ENCODE assay signal across 13 cellular contexts in the genomic region with DNA sequence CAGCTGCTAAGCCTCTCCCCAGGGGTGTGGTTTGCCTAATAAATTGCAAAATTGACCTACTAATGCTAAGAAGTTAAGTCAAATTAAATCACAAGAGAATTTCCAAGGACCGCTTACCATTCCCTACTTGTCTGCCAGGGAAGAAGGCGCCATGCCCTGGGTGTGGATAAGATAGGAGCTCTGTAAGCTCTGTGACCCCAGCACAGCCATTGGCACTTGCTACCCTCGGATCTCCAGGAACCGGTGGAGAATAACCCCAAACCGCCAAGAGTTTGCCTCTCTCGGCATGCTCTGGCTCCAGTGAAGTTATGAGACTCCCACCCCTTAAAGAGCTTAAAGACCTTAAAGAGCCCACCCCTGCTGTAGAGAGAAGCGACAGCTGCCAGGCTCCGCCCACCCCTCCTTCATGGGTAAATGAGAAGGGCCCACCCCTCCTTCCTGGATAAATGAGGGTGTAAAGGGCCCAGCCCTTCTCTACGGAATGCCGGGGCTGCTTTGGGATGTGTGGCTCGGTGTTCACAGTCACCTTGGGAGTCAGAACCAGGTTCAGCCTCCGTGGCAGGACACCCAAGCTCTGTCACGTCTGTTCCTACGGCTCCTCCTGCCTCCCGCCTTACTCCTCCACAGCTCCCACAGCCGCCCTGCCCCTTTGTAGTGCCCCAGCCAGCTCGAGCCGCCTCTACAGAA. TPM values are rescaled to one million over a fixed set of nuclear protein-coding genes. Genes with fewer than 3 reads are reported as not detected.
DNase-seq lines count a peak whose midpoint lies in the region; ATAC-seq and TF ChIP-seq lines count a peak whose summit lies in the region.
"Had no signal": no experiment of that assay in that cellular context is flagged by ENCODE, and none has a peak within 500 bp of the region (broad histone marks: within the 10 kb centered on the region; RNA-seq: fewer than 3 reads in every experiment).

No MANE protein-coding gene starts in this region.

- peak overlapping the region in 6 of 11 experiments; percentile 17 to 50 (median 29); a peak in 7 of 22 replicates for H3K9ac ChIP-seq in BLaER1 treated with 17β-estradiol and CSF1 and Interleukin-3, amounts not matched to agents 10 nM and 100 nM

- no peaks in the 10 kb centered on the region for H3K9me3 Mint-ChIP-seq in nephron progenitor cell

- H4K20me1 ChIP-seq in BLaER1 treated with 17β-estradiol and CSF1 and Interleukin-3, amounts not matched to agents 10 nM and 100 nM = no peaks in the 10 kb centered on the region

- DNase-seq in NCI-H2227 treated with DMSO at 0.1 percent for 48 hours (lab: John Stamatoyannopoulos, UW) (peak; percentile 7), left ventricle myocardium superior (no peak), nephron progenitor cell (peak; percentile 63), G401 (ENCODE audit: low spot score) (no peak)
- no peak for DNase-seq in stimulated activated CD8-positive, alpha-beta memory T cell treated with anti-CD3 and anti-CD28 coated beads, Interleukin-4, amount 100 ng/mL, for 48 hours
- DNase-seq in activated T-cell treated with anti-CD3 and anti-CD28 coated beads, Interleukin-2, amount 50 U/mL, for 1 hour = no peak
- DNase-seq: activated CD8-positive, alpha-beta memory T cell treated with anti-CD3 and anti-CD28 coated beads for 24 hours; foreskin fibroblast had no signal

- H3K27me3 Mint-ChIP-seq in nephron progenitor cell (ENCODE audit: low read depth, poor library complexity) = peaks cover 78% of the 10 kb centered on the region

- no peaks in the 10 kb centered on the region for H3K36me3 ChIP-seq in BLaER1 treated with 17β-estradiol and CSF1 and Interleukin-3, amounts not matched to agents 10 nM and 100 nM

- in situ Hi-C loops in G401 (cut with HindIII; ENCODE audit: low sequenced_read_pairs) = no loop called here

- peak overlapping the region in 10 of 11 experiments; percentile 3 to 88 (median 72); a peak in 19 of 22 replicates for H3K4me2 ChIP-seq in BLaER1 treated with 17β-estradiol and CSF1 and Interleukin-3, amounts not matched to agents 10 nM and 100 nM

- no peak overlapping the region for H3K4me3 ChIP-seq in BLaER1 treated with 17β-estradiol and CSF1 and Interleukin-3, amounts not matched to agents 10 nM and 100 nM
- H3K4me3 ChIP-seq: coronary artery had no signal

- peak overlapping the region; percentile 60 for H3K4me3 Mint-ChIP-seq in nephron progenitor cell
- H3K4me3 Mint-ChIP-seq: B cell had no signal

- intact Hi-C loops in left ventricle myocardium superior (cut with micrococcal nuclease) = loop anchor here (5.0 to 10.0 kb wide), 2 partner anchors 55 to 223 kb away; a partner anchor contains a TSS

- H3K4me1 Mint-ChIP-seq in nephron progenitor cell = peaks cover 34% of the 10 kb centered on the region

- H3K27ac ChIP-seq in BLaER1 treated with 17β-estradiol and CSF1 and Interleukin-3, amounts not matched to agents 10 nM and 100 nM = peak overlapping the region in 7 of 11 experiments; percentile 8 to 65 (median 37); a peak in 7 of 22 replicates
- H3K27ac ChIP-seq: coronary artery, HL-60 had no signal

- H3K27me3 ChIP-seq in BLaER1 treated with 17β-estradiol and CSF1 and Interleukin-3, amounts not matched to agents 10 nM and 100 nM = no peaks in the 10 kb centered on the region

- H3K4me1 ChIP-seq in BLaER1 treated with 17β-estradiol and CSF1 and Interleukin-3, amounts not matched to agents 10 nM and 100 nM = peaks cover 28 to 69% (median 61%) of the 10 kb centered on the region in 10 experiments

- H3K36me3 Mint-ChIP-seq in nephron progenitor cell (ENCODE audit: low read depth) = no peaks in the 10 kb centered on the region

- H3K27ac Mint-ChIP-seq in nephron progenitor cell = no peak overlapping the region
- H3K27ac Mint-ChIP-seq: B cell had no signal

- ATAC-seq in left ventricle myocardium superior (peak; percentile 16), HG03039 (IDR thresholded peaks at IDR 0.05; ENCODE audit: unreplicated experiment) (no peak)

- H3K9me3 ChIP-seq in BLaER1 treated with 17β-estradiol and CSF1 and Interleukin-3, amounts not matched to agents 10 nM and 100 nM (replicated peaks in 1 of 11) = no peaks in the 10 kb centered on the region

- no peak for TF ChIP-seq CTCF in nephron progenitor cell (IDR thresholded peaks at IDR 0.05)

RNA-seq across cellular contexts. Expression of a gene that starts 59.1 kb away (rescaled TPM):
- 32.0 TPM for total RNA-seq in left ventricle myocardium superior
- 0.75 and 1.6 TPM in 2 replicates for total RNA-seq in G401 (2014; rRNA removed; shearing (Covaris generic))

Comparison
In these comparisons a context has a peak if more than half of its experiments do, and no peak if none do; other contexts are left out.
1. DNase-seq: peak in NCI-H2227 treated with DMSO at 0.1 percent for 48 hours (single experiment) and nephron progenitor cell (single experiment); none in left ventricle myocardium superior (single experiment), stimulated activated CD8-positive, alpha-beta memory T cell treated with anti-CD3 and anti-CD28 coated beads, Interleukin-4, amount 100 ng/mL, for 48 hours (single experiment), activated T-cell treated with anti-CD3 and anti-CD28 coated beads, Interleukin-2, amount 50 U/mL, for 1 hour (single experiment) and G401 (single experiment).
2. RNA of a gene that starts 59.1 kb away (total RNA-seq): 32.0 TPM in left ventricle myocardium superior (single experiment); 0.75 to 1.6 TPM in G401; every median in the first group is over 10 times any median in the second.